Comparison of ENCODE assay signal across 8 cellular contexts in the genomic region with DNA sequence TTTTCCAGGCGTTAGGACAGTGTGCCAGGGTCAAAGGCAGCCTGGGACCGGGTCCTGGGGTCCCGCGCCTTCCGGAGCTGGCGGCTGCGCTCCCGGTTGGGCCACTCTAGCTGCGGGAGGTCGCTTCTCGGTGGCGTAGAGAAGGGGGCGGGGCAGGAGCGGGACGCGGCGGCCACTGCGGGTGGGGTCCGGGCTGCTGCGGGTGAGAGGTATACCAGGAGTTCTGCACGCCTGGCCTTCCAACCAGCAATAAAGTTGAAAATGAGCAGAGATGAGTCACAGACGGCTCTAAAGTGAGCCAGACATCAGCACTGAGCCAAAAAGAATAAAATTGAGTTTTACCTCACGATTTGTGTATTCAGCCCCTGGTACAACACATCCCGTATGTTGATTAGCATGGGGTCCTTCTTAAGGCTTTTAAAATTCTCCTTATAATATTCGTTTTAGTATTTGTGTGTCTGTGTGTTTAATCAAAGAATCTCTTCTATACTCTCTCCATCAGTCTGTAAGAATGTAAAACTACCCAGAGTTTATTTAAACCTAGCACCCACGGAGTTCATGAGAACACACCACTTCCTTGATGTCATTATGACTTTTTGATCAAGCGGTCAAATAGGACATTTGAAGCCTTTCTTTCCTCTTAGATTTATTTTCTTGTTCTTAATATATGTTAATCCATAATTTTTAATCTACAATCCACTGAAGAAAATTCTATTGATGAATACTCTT. TPM values are rescaled to one million over a fixed set of nuclear protein-coding genes. Genes with fewer than 3 reads are reported as not detected.
A peak's percentile ranks its signal among the peaks of the same experiment; 100 is the strongest.
DNase-seq lines count a peak whose midpoint lies in the region; ATAC-seq and TF ChIP-seq lines count a peak whose summit lies in the region.

A gene (minus strand): TSS at position 108 of the 729 bp plus-strand sequence. CDS start 107 bp downstream, at position 1.

- H3K36me3 Mint-ChIP-seq in CD8-positive, alpha-beta memory T cell: peaks cover 2 to 11% (median 2%) of the 10 kb centered on the region in 3 donors
- no peaks in the 10 kb centered on the region for H3K36me3 Mint-ChIP-seq in activated CD8-positive, alpha-beta memory T cell treated with anti-CD3 and anti-CD28 coated beads, Interleukin-2, amount 10 ng/mL, durations not matched to agents 7 days and 5 days
- no peaks in the 10 kb centered on the region for H3K36me3 Mint-ChIP-seq in type B pancreatic cell

- POLR2A ChIA-PET in CD8-positive, alpha-beta memory T cell (lab: Charles Lee): no interaction called here

- CTCF ChIA-PET in CD8-positive, alpha-beta memory T cell (lab: Charles Lee): no interaction called here
- CTCF ChIA-PET in activated CD8-positive, alpha-beta memory T cell treated with anti-CD3 and anti-CD28 coated beads, Interleukin-2, amount 10 ng/mL, durations not matched to agents 7 days and 5 days (lab: Charles Lee): no interaction called here

- H3K27me3 Mint-ChIP-seq in CD8-positive, alpha-beta memory T cell: peaks cover 11 to 37% of the 10 kb centered on the region in 2 donors
- peaks cover 33% of the 10 kb centered on the region for H3K27me3 Mint-ChIP-seq in activated CD8-positive, alpha-beta memory T cell treated with anti-CD3 and anti-CD28 coated beads, Interleukin-2, amount 10 ng/mL, durations not matched to agents 7 days and 5 days
- H3K27me3 Mint-ChIP-seq in type B pancreatic cell: peaks cover 3% of the 10 kb centered on the region

- peak within 1 kb of the TSS in 6 of 7 donors; percentile 27 to 51 (median 34) for H3K4me3 Mint-ChIP-seq in CD8-positive, alpha-beta memory T cell
- H3K4me3 Mint-ChIP-seq in activated CD8-positive, alpha-beta memory T cell treated with anti-CD3 and anti-CD28 coated beads, Interleukin-2, amount 10 ng/mL, durations not matched to agents 7 days and 5 days: peak within 1 kb of the TSS; percentile 51
- no peak within 1 kb of the TSS for H3K4me3 Mint-ChIP-seq in type B pancreatic cell

- no peaks in the 10 kb centered on the region for H3K36me3 ChIP-seq in CD8-positive, alpha-beta memory T cell (ENCODE audit: insufficient read depth, low read length)

- TF ChIP-seq CTCF in fibroblast of pulmonary artery (IDR thresholded peaks at IDR 0.05; ENCODE audit: low read length, missing control alignments): no peak
- no peak for TF ChIP-seq CTCF in type B pancreatic cell (conservative IDR thresholded peaks at IDR 0.05)

- peaks cover 5% of the 10 kb centered on the region for H3K27me3 ChIP-seq in CD8-positive, alpha-beta memory T cell (ENCODE audit: insufficient read depth, low read length, poor library complexity, severe bottlenecking)

- DNase-seq in CD8-positive, alpha-beta memory T cell: no peak
- DNase-seq in NCI-H146 (lab: John Stamatoyannopoulos, UW): peak; percentile 63
- DNase-seq in activated CD8-positive, alpha-beta memory T cell treated with anti-CD3 and anti-CD28 coated beads, Interleukin-2, amount 10 ng/mL, durations not matched to agents 7 days and 5 days: no peak
- DNase-seq in fibroblast of pulmonary artery (ENCODE audit: low read depth): peak; percentile 51
- peak; percentile 15 for DNase-seq in non-pigmented ciliary epithelial cell (ENCODE audit: low read depth)
- peak; percentile 68 for DNase-seq in type B pancreatic cell (ENCODE audit: extremely low spot score, unreplicated experiment)
- no peak for DNase-seq in dedifferentiated amniotic fluid mesenchymal stem cell (ENCODE audit: extremely low spot score)

- no peaks in the 10 kb centered on the region for H3K4me1 ChIP-seq in CD8-positive, alpha-beta memory T cell (ENCODE audit: insufficient read depth, low read length)

- H3K27ac Mint-ChIP-seq in CD8-positive, alpha-beta memory T cell: no peak within 1 kb of the TSS
- H3K27ac Mint-ChIP-seq in activated CD8-positive, alpha-beta memory T cell treated with anti-CD3 and anti-CD28 coated beads, Interleukin-2, amount 10 ng/mL, durations not matched to agents 7 days and 5 days: no peak within 1 kb of the TSS
- no peak within 1 kb of the TSS for H3K27ac Mint-ChIP-seq in type B pancreatic cell

- H3K9me3 ChIP-seq in CD8-positive, alpha-beta memory T cell (ENCODE audit: low read length): no peaks in the 10 kb centered on the region

- H3K9me3 Mint-ChIP-seq in CD8-positive, alpha-beta memory T cell: peaks cover 4 to 15% (median 12%) of the 10 kb centered on the region in 5 donors
- peaks cover 6% of the 10 kb centered on the region for H3K9me3 Mint-ChIP-seq in activated CD8-positive, alpha-beta memory T cell treated with anti-CD3 and anti-CD28 coated beads, Interleukin-2, amount 10 ng/mL, durations not matched to agents 7 days and 5 days (ENCODE audit: low read depth)
- H3K9me3 Mint-ChIP-seq in type B pancreatic cell: no peaks in the 10 kb centered on the region

- peaks cover 0 to 8% (median 4%) of the 10 kb centered on the region in 3 donors for H3K4me1 Mint-ChIP-seq in CD8-positive, alpha-beta memory T cell
- peaks cover 1% of the 10 kb centered on the region for H3K4me1 Mint-ChIP-seq in activated CD8-positive, alpha-beta memory T cell treated with anti-CD3 and anti-CD28 coated beads, Interleukin-2, amount 10 ng/mL, durations not matched to agents 7 days and 5 days
- H3K4me1 Mint-ChIP-seq in type B pancreatic cell (ENCODE audit: unreplicated experiment): no peaks in the 10 kb centered on the region

- H3K27ac ChIP-seq in CD8-positive, alpha-beta memory T cell (ENCODE audit: low read depth, low read length): no peak within 1 kb of the TSS

- H3K4me3 ChIP-seq in CD8-positive, alpha-beta memory T cell (ENCODE audit: low read length): peak within 1 kb of the TSS; percentile 45
- H3K4me3 ChIP-seq in fibroblast of pulmonary artery (replicated peaks; ENCODE audit: low read depth, low read length): peak within 1 kb of the TSS; percentile 52

- ATAC-seq in activated CD8-positive, alpha-beta memory T cell treated with anti-CD3 and anti-CD28 coated beads, Interleukin-2, amount 10 ng/mL, durations not matched to agents 7 days and 5 days: peak; percentile 49
- no peak for ATAC-seq in HG03442 (IDR thresholded peaks at IDR 0.05; ENCODE audit: unreplicated experiment)

RNA-seq across cellular contexts. Expression of the gene that starts here (rescaled TPM):
- under 1 TPM in 1 of 2 experiments, not detected in 1; 0.20 TPM for total RNA-seq in CD8-positive, alpha-beta memory T cell
- polyA plus RNA-seq in CD8-positive, alpha-beta memory T cell: not detected
- under 1 TPM in 1 of 2 experiments, not detected in 1; 0.19 TPM for total RNA-seq in activated CD8-positive, alpha-beta memory T cell treated with anti-CD3 and anti-CD28 coated beads, Interleukin-2, amount 10 ng/mL, durations not matched to agents 7 days and 5 days
- 0.24 TPM in 1 of 2 replicates, not detected in the other for total RNA-seq in type B pancreatic cell (ENCODE audit: low replicate concordance)

Comparison
In these comparisons a context has a peak if more than half of its experiments do, and no peak if none do; other contexts are left out.
1. Peak in ATAC-seq in activated CD8-positive, alpha-beta memory T cell treated with anti-CD3 and anti-CD28 coated beads, Interleukin-2, amount 10 ng/mL, durations not matched to agents 7 days and 5 days; RNA of the gene not detected or under 1 TPM.
2. Peak in DNase-seq in type B pancreatic cell; RNA of the gene not detected or under 1 TPM.
3. DNase-seq: peak in NCI-H146 (single experiment), fibroblast of pulmonary artery (single experiment) and non-pigmented ciliary epithelial cell (single experiment); none in CD8-positive, alpha-beta memory T cell (0 of 5), activated CD8-positive, alpha-beta memory T cell treated with anti-CD3 and anti-CD28 coated beads, Interleukin-2, amount 10 ng/mL, durations not matched to agents 7 days and 5 days (single experiment) and dedifferentiated amniotic fluid mesenchymal stem cell (single experiment).